ENCODE assay signal across 18 cellular contexts in genomic region chr19:47700934-47701716, GRCh38. TPM values are rescaled to one million over a fixed set of nuclear protein-coding genes. Genes with fewer than 3 reads are reported as not detected.
DNase-seq lines count a peak whose midpoint lies in the region; ATAC-seq and TF ChIP-seq lines count a peak whose summit lies in the region.
"Had no signal": no experiment of that assay in that cellular context is flagged by ENCODE, and none has a peak within 500 bp of the region (broad histone marks: within the 10 kb centered on the region; RNA-seq: fewer than 3 reads in every experiment).

No MANE protein-coding gene starts in this region.

- POLR2A ChIA-PET in HEK293 (lab: Yijun Ruan, JAX) = interaction anchor here (0.6 kb wide), 1 partner anchor 38 kb away, joined by 3 read pairs; no protein-coding TSS in a partner anchor

- CTCF ChIA-PET in HEK293 (lab: Yijun Ruan, JAX) = interaction anchor here (0.5 to 6.4 kb wide), 9 partner anchors 23 to 453 kb away, joined by 3 to 102 read pairs (median 4); partner anchors contain the start of genes KPTN and NOP53

- H3K4me1 ChIP-seq in HEK293 (ENCODE audit: control insufficient read depth, insufficient read depth, low read length) (no peaks in the 10 kb centered on the region), RWPE2 (ENCODE audit: insufficient read depth, poor library complexity, severe bottlenecking) (no peaks in the 10 kb centered on the region)
- H3K4me1 ChIP-seq: BLaER1 had no signal

- TF ChIP-seq CTCF in HEK293 (tag by site-specific recombination; IDR thresholded peaks at IDR 0.05) = no peak
- no peak for TF ChIP-seq CTCF in RWPE2 (IDR thresholded peaks at IDR 0.05; ENCODE audit: poor library complexity, severe bottlenecking)
- no peak for TF ChIP-seq CTCF in glutamatergic neuron (IDR thresholded peaks at IDR 0.05; ENCODE audit: partially characterized antibody, unreplicated experiment)

- H3K4me3 ChIP-seq in HEK293 (ENCODE audit: low read depth, low read length) = no peak overlapping the region
- H3K4me3 ChIP-seq in RWPE2 (ENCODE audit: severe bottlenecking) = no peak overlapping the region
- H3K4me3 ChIP-seq: BLaER1, GM23248 had no signal

- H3K36me3 ChIP-seq in HEK293 (ENCODE audit: control insufficient read depth in 2 of 2, insufficient read depth in 1 of 2, low read length in 2 of 2) (peaks cover 12 to 45% of the 10 kb centered on the region in 2 experiments; a peak in 2 of 3 replicates), RWPE2 (ENCODE audit: low read depth) (peaks cover 28% of the 10 kb centered on the region)

- H3K9me3 ChIP-seq in HEK293 (ENCODE audit: control insufficient read depth, insufficient read depth, low read depth, low read length) (no peaks in the 10 kb centered on the region), RWPE2 (ENCODE audit: severe bottlenecking) (no peaks in the 10 kb centered on the region)
- H3K9me3 ChIP-seq: BLaER1, Caco-2 had no signal

- H3K36me3 Mint-ChIP-seq in glutamatergic neuron (ENCODE audit: unreplicated experiment) = peaks cover 5% of the 10 kb centered on the region

- no peak for ATAC-seq in RWPE2 (ENCODE audit: low read depth)
- no peak for ATAC-seq in GM21423 (IDR thresholded peaks at IDR 0.05; ENCODE audit: unreplicated experiment)
- ATAC-seq: CD8-positive, alpha-beta T cell; HCT116 had no signal

- H3K4me3 Mint-ChIP-seq in glutamatergic neuron (ENCODE audit: unreplicated experiment) = no peak overlapping the region
- H3K4me3 Mint-ChIP-seq: B cell; CD4-positive, CD25-positive, alpha-beta regulatory T cell; CD8-positive, alpha-beta T cell; H9; HFFc6 had no signal

- H3K9me3 Mint-ChIP-seq in glutamatergic neuron (ENCODE audit: unreplicated experiment) = peaks cover 6% of the 10 kb centered on the region
- H3K9me3 Mint-ChIP-seq: CD4-positive, CD25-positive, alpha-beta regulatory T cell; CD8-positive, alpha-beta T cell; H9; HFFc6 had no signal

- no peak overlapping the region for H3K27ac Mint-ChIP-seq in glutamatergic neuron (ENCODE audit: unreplicated experiment)
- H3K27ac Mint-ChIP-seq: B cell; CD8-positive, alpha-beta T cell; H9; HFFc6 had no signal

- peaks cover 9% of the 10 kb centered on the region for H3K27me3 Mint-ChIP-seq in glutamatergic neuron (ENCODE audit: unreplicated experiment)
- H3K27me3 Mint-ChIP-seq: B cell; CD4-positive, CD25-positive, alpha-beta regulatory T cell had no signal

- H3K27me3 ChIP-seq in RWPE2 (ENCODE audit: insufficient read depth, poor library complexity, severe bottlenecking) = no peaks in the 10 kb centered on the region
- H3K27me3 ChIP-seq: BLaER1 had no signal

- H3K27ac ChIP-seq in HEK293 (ENCODE audit: extremely low read depth, low read depth, low read length) (no peak overlapping the region), RWPE2 (ENCODE audit: poor library complexity, severe bottlenecking) (no peak overlapping the region)
- H3K27ac ChIP-seq: BLaER1, C4-2B, GM23248 had no signal

- DNase-seq in RWPE2 (ENCODE audit: low spot score) (peak; percentile 64), glutamatergic neuron (peak; percentile 14), kidney glomerular epithelial cell (lab: John Stamatoyannopoulos, UW) (no peak), epidermal melanocyte (ENCODE audit: insufficient read length, low spot score) (no peak)
- DNase-seq: Caco-2; CD4-positive, CD25-positive, alpha-beta regulatory T cell; CD8-positive, alpha-beta T cell; DMS153; DND-41; GM23248; H9; HFFc6 had no signal

- H3K4me1 Mint-ChIP-seq in glutamatergic neuron (ENCODE audit: low read depth, unreplicated experiment) = no peaks in the 10 kb centered on the region
- H3K4me1 Mint-ChIP-seq: B cell had no signal

TF ChIP-seq in HEK293, 187 proteins besides CTCF, POLR2A, EP300 and RAD21:
- TF ChIP-seq, protein P1, sequence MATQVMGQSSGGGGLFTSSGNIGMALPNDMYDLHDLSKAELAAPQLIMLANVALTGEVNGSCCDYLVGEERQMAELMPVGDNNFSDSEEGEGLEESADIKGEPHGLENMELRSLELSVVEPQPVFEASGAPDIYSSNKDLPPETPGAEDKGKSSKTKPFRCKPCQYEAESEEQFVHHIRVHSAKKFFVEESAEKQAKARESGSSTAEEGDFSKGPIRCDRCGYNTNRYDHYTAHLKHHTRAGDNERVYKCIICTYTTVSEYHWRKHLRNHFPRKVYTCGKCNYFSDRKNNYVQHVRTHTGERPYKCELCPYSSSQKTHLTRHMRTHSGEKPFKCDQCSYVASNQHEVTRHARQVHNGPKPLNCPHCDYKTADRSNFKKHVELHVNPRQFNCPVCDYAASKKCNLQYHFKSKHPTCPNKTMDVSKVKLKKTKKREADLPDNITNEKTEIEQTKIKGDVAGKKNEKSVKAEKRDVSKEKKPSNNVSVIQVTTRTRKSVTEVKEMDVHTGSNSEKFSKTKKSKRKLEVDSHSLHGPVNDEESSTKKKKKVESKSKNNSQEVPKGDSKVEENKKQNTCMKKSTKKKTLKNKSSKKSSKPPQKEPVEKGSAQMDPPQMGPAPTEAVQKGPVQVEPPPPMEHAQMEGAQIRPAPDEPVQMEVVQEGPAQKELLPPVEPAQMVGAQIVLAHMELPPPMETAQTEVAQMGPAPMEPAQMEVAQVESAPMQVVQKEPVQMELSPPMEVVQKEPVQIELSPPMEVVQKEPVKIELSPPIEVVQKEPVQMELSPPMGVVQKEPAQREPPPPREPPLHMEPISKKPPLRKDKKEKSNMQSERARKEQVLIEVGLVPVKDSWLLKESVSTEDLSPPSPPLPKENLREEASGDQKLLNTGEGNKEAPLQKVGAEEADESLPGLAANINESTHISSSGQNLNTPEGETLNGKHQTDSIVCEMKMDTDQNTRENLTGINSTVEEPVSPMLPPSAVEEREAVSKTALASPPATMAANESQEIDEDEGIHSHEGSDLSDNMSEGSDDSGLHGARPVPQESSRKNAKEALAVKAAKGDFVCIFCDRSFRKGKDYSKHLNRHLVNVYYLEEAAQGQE (tag by site-specific recombination; IDR thresholded peaks at IDR 0.05) = no peak
- TF ChIP-seq ZBTB44 (tag by site-specific recombination; IDR thresholded peaks at IDR 0.05) (no peak), ZNF48 (tag by site-specific recombination; IDR thresholded peaks at IDR 0.05) (no peak), ZNF664 (tag by site-specific recombination; IDR thresholded peaks at IDR 0.05) (0 out of 2 replicates have a peak, but pooled peaks have one; percentile 13)
- TF ChIP-seq, protein P2, sequence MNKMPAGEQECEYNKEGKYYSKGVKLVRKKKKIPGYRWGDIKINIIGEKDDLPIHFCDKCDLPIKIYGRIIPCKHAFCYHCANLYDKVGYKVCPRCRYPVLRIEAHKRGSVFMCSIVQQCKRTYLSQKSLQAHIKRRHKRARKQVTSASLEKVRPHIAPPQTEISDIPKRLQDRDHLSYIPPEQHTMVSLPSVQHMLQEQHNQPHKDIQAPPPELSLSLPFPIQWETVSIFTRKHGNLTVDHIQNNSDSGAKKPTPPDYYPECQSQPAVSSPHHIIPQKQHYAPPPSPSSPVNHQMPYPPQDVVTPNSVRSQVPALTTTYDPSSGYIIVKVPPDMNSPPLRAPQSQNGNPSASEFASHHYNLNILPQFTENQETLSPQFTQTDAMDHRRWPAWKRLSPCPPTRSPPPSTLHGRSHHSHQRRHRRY (tag by site-specific recombination; IDR thresholded peaks at IDR 0.05) = no peak

RNA-seq across cellular contexts. Expression of gene EHD2, which starts 12.1 kb away (rescaled TPM):
- 7.6 TPM for total RNA-seq in glutamatergic neuron (ENCODE audit: unreplicated experiment)
- total RNA-seq: B cell had no signal

RNA-seq across cellular contexts. Expression of gene NOP53, which starts 44.2 kb away (rescaled TPM):
- 163 TPM for total RNA-seq in glutamatergic neuron (ENCODE audit: unreplicated experiment)

Comparison
In these comparisons a context has a peak if more than half of its experiments do, and no peak if none do; other contexts are left out.
1. DNase-seq: peak in RWPE2 (single experiment) and glutamatergic neuron (single experiment); none in kidney glomerular epithelial cell (single experiment) and epidermal melanocyte (single experiment).